Comparison of ENCODE assay signal across 1 cellular context in genomic region chr14:20631023-20631820, GRCh38.
A peak's percentile ranks its signal among the peaks of the same experiment; 100 is the strongest.
TF ChIP-seq lines count a peak whose summit lies in the region.

No MANE protein-coding gene starts in this region.

TF ChIP-seq in HepG2, 621 proteins besides CTCF, POLR2A, EP300 and RAD21 (continued from another document and continues in another):
- TF ChIP-seq, protein P1, sequence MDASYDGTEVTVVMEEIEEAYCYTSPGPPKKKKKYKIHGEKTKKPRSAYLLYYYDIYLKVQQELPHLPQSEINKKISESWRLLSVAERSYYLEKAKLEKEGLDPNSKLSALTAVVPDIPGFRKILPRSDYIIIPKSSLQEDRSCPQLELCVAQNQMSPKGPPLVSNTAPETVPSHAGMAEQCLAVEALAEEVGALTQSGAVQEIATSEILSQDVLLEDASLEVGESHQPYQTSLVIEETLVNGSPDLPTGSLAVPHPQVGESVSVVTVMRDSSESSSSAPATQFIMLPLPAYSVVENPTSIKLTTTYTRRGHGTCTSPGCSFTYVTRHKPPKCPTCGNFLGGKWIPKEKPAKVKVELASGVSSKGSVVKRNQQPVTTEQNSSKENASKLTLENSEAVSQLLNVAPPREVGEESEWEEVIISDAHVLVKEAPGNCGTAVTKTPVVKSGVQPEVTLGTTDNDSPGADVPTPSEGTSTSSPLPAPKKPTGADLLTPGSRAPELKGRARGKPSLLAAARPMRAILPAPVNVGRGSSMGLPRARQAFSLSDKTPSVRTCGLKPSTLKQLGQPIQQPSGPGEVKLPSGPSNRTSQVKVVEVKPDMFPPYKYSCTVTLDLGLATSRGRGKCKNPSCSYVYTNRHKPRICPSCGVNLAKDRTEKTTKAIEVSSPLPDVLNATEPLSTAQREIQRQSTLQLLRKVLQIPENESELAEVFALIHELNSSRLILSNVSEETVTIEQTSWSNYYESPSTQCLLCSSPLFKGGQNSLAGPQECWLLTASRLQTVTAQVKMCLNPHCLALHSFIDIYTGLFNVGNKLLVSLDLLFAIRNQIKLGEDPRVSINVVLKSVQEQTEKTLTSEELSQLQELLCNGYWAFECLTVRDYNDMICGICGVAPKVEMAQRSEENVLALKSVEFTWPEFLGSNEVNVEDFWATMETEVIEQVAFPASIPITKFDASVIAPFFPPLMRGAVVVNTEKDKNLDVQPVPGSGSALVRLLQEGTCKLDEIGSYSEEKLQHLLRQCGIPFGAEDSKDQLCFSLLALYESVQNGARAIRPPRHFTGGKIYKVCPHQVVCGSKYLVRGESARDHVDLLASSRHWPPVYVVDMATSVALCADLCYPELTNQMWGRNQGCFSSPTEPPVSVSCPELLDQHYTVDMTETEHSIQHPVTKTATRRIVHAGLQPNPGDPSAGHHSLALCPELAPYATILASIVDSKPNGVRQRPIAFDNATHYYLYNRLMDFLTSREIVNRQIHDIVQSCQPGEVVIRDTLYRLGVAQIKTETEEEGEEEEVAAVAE (CRISPR knock-in tag; IDR thresholded peaks at IDR 0.05; ENCODE audit: borderline replicate concordance) = no peak
- TF ChIP-seq RERE (CRISPR knock-in tag; IDR thresholded peaks at IDR 0.05; ENCODE audit: low read depth) = 0 out of 2 replicates have a peak, but pooled peaks have one; percentile 5
- TF ChIP-seq, protein P2, sequence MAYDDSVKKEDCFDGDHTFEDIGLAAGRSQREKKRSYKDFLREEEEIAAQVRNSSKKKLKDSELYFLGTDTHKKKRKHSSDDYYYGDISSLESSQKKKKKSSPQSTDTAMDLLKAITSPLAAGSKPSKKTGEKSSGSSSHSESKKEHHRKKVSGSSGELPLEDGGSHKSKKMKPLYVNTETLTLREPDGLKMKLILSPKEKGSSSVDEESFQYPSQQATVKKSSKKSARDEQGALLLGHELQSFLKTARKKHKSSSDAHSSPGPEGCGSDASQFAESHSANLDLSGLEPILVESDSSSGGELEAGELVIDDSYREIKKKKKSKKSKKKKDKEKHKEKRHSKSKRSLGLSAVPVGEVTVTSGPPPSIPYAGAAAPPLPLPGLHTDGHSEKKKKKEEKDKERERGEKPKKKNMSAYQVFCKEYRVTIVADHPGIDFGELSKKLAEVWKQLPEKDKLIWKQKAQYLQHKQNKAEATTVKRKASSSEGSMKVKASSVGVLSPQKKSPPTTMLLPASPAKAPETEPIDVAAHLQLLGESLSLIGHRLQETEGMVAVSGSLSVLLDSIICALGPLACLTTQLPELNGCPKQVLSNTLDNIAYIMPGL (CRISPR knock-in tag; IDR thresholded peaks at IDR 0.05; ENCODE audit: borderline replicate concordance in 1 of 2, low read depth in 1 of 2) = peak; percentile 95 to 96
- no peak for TF ChIP-seq ZNF530 (CRISPR knock-in tag; IDR thresholded peaks at IDR 0.05; ENCODE audit: low read depth)
- TF ChIP-seq ZEB1 (IDR thresholded peaks at IDR 0.05; ENCODE audit: insufficient replicate concordance, low read depth) = peak; percentile 29
- TF ChIP-seq ZSCAN31 (CRISPR knock-in tag; IDR thresholded peaks at IDR 0.05; ENCODE audit: low read depth) = no peak
- TF ChIP-seq IKZF5 (CRISPR knock-in tag; IDR thresholded peaks at IDR 0.05) = no peak
- TF ChIP-seq ZNF446 (CRISPR knock-in tag; IDR thresholded peaks at IDR 0.05) = no peak
- TF ChIP-seq ZNF225 (CRISPR knock-in tag; IDR thresholded peaks at IDR 0.05) = no peak
- TF ChIP-seq ZNF543 (CRISPR knock-in tag; IDR thresholded peaks at IDR 0.05) = no peak
- TF ChIP-seq NFE2 (CRISPR knock-in tag; IDR thresholded peaks at IDR 0.05) = no peak
- no peak for TF ChIP-seq PLRG1 (conservative IDR thresholded peaks at IDR 0.05)
- TF ChIP-seq POLR2G (IDR thresholded peaks at IDR 0.05; ENCODE audit: low read depth, low read length) = no peak
- TF ChIP-seq ZNF121 (CRISPR knock-in tag; IDR thresholded peaks at IDR 0.05) = no peak
- TF ChIP-seq HNF1B (CRISPR knock-in tag; IDR thresholded peaks at IDR 0.05) = no peak
- TF ChIP-seq XBP1 (CRISPR knock-in tag; IDR thresholded peaks at IDR 0.05) = no peak
- TF ChIP-seq ZNF34 (CRISPR knock-in tag; IDR thresholded peaks at IDR 0.05; ENCODE audit: borderline replicate concordance) = no peak
- TF ChIP-seq HHEX (CRISPR knock-in tag; IDR thresholded peaks at IDR 0.05) = no peak
- TF ChIP-seq ZNF761 (CRISPR knock-in tag; conservative IDR thresholded peaks at IDR 0.05) = no peak
- TF ChIP-seq NR2F6 (IDR thresholded peaks at IDR 0.05) = peak; percentile 61
- TF ChIP-seq NR2F6 (CRISPR knock-in tag; IDR thresholded peaks at IDR 0.05) = peak; percentile 57; the same call in 1 of the 2 replicates
- TF ChIP-seq HNF4A (CRISPR knock-in tag; IDR thresholded peaks at IDR 0.05) = no peak
- no peak for TF ChIP-seq ZNF251 (CRISPR knock-in tag; IDR thresholded peaks at IDR 0.05)
- no peak for TF ChIP-seq ZNF274 (CRISPR knock-in tag; IDR thresholded peaks at IDR 0.05)
- peak; percentile 57 for TF ChIP-seq ASH2L (IDR thresholded peaks at IDR 0.05; ENCODE audit: insufficient read length, low read depth, low read length)
- no peak for TF ChIP-seq ZNF556 (CRISPR knock-in tag; IDR thresholded peaks at IDR 0.05; ENCODE audit: borderline replicate concordance)
- TF ChIP-seq FOXK1 (CRISPR knock-in tag; IDR thresholded peaks at IDR 0.05; ENCODE audit: borderline replicate concordance, low read depth) = peak; percentile 50; the same call in 1 of the 2 replicates
- TF ChIP-seq PBX3 (CRISPR knock-in tag; IDR thresholded peaks at IDR 0.05; ENCODE audit: borderline replicate concordance) = no peak
- TF ChIP-seq CREBL2 (CRISPR knock-in tag; IDR thresholded peaks at IDR 0.05; ENCODE audit: borderline replicate concordance) = no peak
- no peak; the same call in 1 of the 2 replicates for TF ChIP-seq ZBTB7B (CRISPR knock-in tag; IDR thresholded peaks at IDR 0.05)
- no peak for TF ChIP-seq NFKB2 (CRISPR knock-in tag; IDR thresholded peaks at IDR 0.05; ENCODE audit: borderline replicate concordance)
- TF ChIP-seq NPAS2 (CRISPR knock-in tag; IDR thresholded peaks at IDR 0.05; ENCODE audit: borderline replicate concordance) = no peak
- no peak for TF ChIP-seq ZNF275 (CRISPR knock-in tag; IDR thresholded peaks at IDR 0.05; ENCODE audit: borderline replicate concordance)
- TF ChIP-seq CENPT (CRISPR knock-in tag; IDR thresholded peaks at IDR 0.05; ENCODE audit: low read depth) = no peak
- TF ChIP-seq SIN3B (IDR thresholded peaks at IDR 0.05; ENCODE audit: low read length) = no peak
- TF ChIP-seq ZNF282 (IDR thresholded peaks at IDR 0.05; ENCODE audit: partially characterized antibody) = no peak
- no peak for TF ChIP-seq SAFB2 (CRISPR knock-in tag; IDR thresholded peaks at IDR 0.05; ENCODE audit: borderline replicate concordance, low read depth)
- TF ChIP-seq SMAD1 (CRISPR knock-in tag; IDR thresholded peaks at IDR 0.05; ENCODE audit: borderline replicate concordance, low read depth) = no peak
- TF ChIP-seq ZKSCAN5 (CRISPR knock-in tag; IDR thresholded peaks at IDR 0.05) = no peak
- TF ChIP-seq, protein P3, sequence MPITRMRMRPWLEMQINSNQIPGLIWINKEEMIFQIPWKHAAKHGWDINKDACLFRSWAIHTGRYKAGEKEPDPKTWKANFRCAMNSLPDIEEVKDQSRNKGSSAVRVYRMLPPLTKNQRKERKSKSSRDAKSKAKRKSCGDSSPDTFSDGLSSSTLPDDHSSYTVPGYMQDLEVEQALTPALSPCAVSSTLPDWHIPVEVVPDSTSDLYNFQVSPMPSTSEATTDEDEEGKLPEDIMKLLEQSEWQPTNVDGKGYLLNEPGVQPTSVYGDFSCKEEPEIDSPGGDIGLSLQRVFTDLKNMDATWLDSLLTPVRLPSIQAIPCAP (CRISPR knock-in tag; IDR thresholded peaks at IDR 0.05; ENCODE audit: low read depth) = no peak
- no peak for TF ChIP-seq ZNF160 (CRISPR knock-in tag; IDR thresholded peaks at IDR 0.05)
- no peak for TF ChIP-seq KDM2A (CRISPR knock-in tag; IDR thresholded peaks at IDR 0.05; ENCODE audit: borderline replicate concordance, low read depth)
- TF ChIP-seq, protein P4, sequence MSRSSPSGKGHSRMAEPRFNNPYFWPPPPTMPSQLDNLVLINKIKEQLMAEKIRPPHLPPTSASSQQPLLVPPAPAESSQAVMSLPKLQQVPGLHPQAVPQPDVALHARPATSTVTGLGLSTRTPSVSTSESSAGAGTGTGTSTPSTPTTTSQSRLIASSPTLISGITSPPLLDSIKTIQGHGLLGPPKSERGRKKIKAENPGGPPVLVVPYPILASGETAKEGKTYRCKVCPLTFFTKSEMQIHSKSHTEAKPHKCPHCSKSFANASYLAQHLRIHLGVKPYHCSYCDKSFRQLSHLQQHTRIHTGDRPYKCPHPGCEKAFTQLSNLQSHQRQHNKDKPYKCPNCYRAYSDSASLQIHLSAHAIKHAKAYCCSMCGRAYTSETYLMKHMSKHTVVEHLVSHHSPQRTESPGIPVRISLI (CRISPR knock-in tag; IDR thresholded peaks at IDR 0.05; ENCODE audit: borderline replicate concordance) = no peak
- no peak for TF ChIP-seq ZNF558 (CRISPR knock-in tag; IDR thresholded peaks at IDR 0.05; ENCODE audit: borderline replicate concordance)
- TF ChIP-seq GFI1 (CRISPR knock-in tag; IDR thresholded peaks at IDR 0.05; ENCODE audit: borderline replicate concordance) = no peak
- TF ChIP-seq MATR3 (CRISPR knock-in tag; IDR thresholded peaks at IDR 0.05) = no peak
- no peak for TF ChIP-seq ZNF7 (CRISPR knock-in tag; IDR thresholded peaks at IDR 0.05)
- TF ChIP-seq MXI1 (IDR thresholded peaks at IDR 0.05; ENCODE audit: borderline replicate concordance, low read depth, low read length) = 0 out of 3 replicates have a peak, but pooled peaks have one; percentile 12
- TF ChIP-seq SSRP1 (CRISPR knock-in tag; IDR thresholded peaks at IDR 0.05) = peak; percentile 41; the same call in 1 of the 2 replicates
- no peak for TF ChIP-seq ZNF264 (CRISPR knock-in tag; IDR thresholded peaks at IDR 0.05)
